In genomic region chr2:1723397-1724042, GRCh38 we compare ENCODE assay signal across 18 cellular contexts.
"Had no signal": no experiment of that assay in that cellular context is flagged by ENCODE, and none has a peak within 500 bp of the region (broad histone marks: within the 10 kb centered on the region; RNA-seq: fewer than 3 reads in every experiment).

No MANE protein-coding gene starts in this region.

- ATAC-seq: activated CD4-positive, CD25-positive, alpha-beta regulatory T cell treated with anti-CD3 and anti-CD28 coated beads, Interleukin-2, amount 50 U/mL, for 24 hours; gastroesophageal sphincter; heart right ventricle; left colon; psoas muscle; sciatic nerve; stimulated activated memory B cell treated with anti-CD40 and anti-IgM and Interleukin-4, amounts not matched to agents 10 μg/mL and 1 μg/mL and 100 μg/mL, for 72 hours had no signal

- H3K4me3 ChIP-seq: gastroesophageal sphincter, heart right ventricle, psoas muscle, thyroid gland had no signal

- H3K27ac ChIP-seq: psoas muscle, thyroid gland had no signal

- H3K9me3 ChIP-seq: gastroesophageal sphincter, heart right ventricle, psoas muscle, thyroid gland had no signal

- H3K36me3 ChIP-seq: gastroesophageal sphincter, heart right ventricle, thyroid gland had no signal

- H3K27me3 ChIP-seq: gastroesophageal sphincter, thyroid gland had no signal

- DNase-seq: activated CD4-positive, alpha-beta T cell treated with anti-CD3 and anti-CD28 coated beads, Interleukin-2, amount 50 U/mL, for 1 hour; activated CD8-positive, alpha-beta memory T cell treated with anti-CD3 and anti-CD28 coated beads for 24 hours; activated naive CD4-positive, alpha-beta T cell; activated naive CD8-positive, alpha-beta T cell treated with anti-CD3 and anti-CD28 coated beads, Interleukin-2, amount 10 ng/mL, durations not matched to agents 7 days and 5 days; cerebellar nuclear complex; erythroblast; heart right ventricle; left colon; mammary epithelial cell; psoas muscle; stimulated activated CD4-positive, alpha-beta T cell treated with anti-CD3 and anti-CD28 coated beads, Interleukin-12 subunit alpha, Interleukin-12 subunit beta, amount 100 ng/mL, for 4 hours; stimulated activated CD4-positive, alpha-beta T cell treated with anti-CD3 and anti-CD28 coated beads, Interleukin-2, amount 100 ng/mL, for 48 hours; T-helper 9 cell; thyroid gland had no signal
